9 cellular contexts compared by ENCODE assay signal in the genomic region with DNA sequence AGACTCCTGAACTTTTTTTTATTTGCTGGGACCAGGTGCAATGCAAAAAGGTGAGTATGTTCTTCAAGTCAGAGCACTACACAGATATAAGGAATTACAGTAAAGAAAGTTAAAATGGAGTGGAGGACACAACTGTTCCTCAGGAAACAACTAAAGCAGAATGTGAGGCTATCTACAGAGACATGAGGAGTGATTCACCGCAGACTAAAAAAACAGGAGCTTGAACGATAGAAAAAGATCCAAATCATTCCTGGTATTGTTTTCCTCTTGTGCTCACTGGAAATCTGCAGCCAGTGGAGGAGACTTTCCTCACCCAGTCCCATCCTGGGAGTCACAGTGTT.
DNase-seq lines count a peak whose midpoint lies in the region; ATAC-seq and TF ChIP-seq lines count a peak whose summit lies in the region.
"Had no signal": no experiment of that assay in that cellular context is flagged by ENCODE, and none has a peak within 500 bp of the region (broad histone marks: within the 10 kb centered on the region; RNA-seq: fewer than 3 reads in every experiment).

No MANE protein-coding gene starts in this region.

- H3K4me1 ChIP-seq in BE2C (no peaks in the 10 kb centered on the region; the same call in 1 of the 2 replicates), HAP-1 (no peaks in the 10 kb centered on the region; the same call in 1 of the 2 replicates)

- DNase-seq in BE2C (no peak), NCI-H226 (peak; percentile 51), SKM-1 (lab: John Stamatoyannopoulos, UW; ENCODE audit: unreplicated experiment) (no peak), HAP-1 (ENCODE audit: low spot score in 2 of 2) (no peak), globus pallidus (ENCODE audit: low spot score) (no peak)
- DNase-seq: NCI-H2107 had no signal

- in situ Hi-C loops in HAP-1 (cut with MboI; ENCODE audit: low sequenced_read_pairs) = no loop called here

- H3K27me3 ChIP-seq in BE2C = no peaks in the 10 kb centered on the region
- H3K27me3 ChIP-seq in neural cell (ENCODE audit: insufficient read depth, low read depth, low read length) = no peaks in the 10 kb centered on the region
- no peaks in the 10 kb centered on the region for H3K27me3 ChIP-seq in HAP-1 (ENCODE audit: low read depth)

- TF ChIP-seq EP300 in neural cell (conservative IDR thresholded peaks at IDR 0.05; ENCODE audit: poor library complexity, severe bottlenecking) = no peak

- peak overlapping the region; percentile 41 for H3K4me3 ChIP-seq in BE2C (ENCODE audit: low read depth, low read length)
- peak overlapping the region; percentile 44 for H3K4me3 ChIP-seq in neural cell (ENCODE audit: low read length)
- H3K4me3 ChIP-seq in HAP-1 = no peak overlapping the region

- H3F3A ChIP-seq in neural cell (ENCODE audit: insufficient read depth, low read length, poor library complexity, severe bottlenecking) = no peaks in the 10 kb centered on the region

- H3K27ac ChIP-seq in cingulate gyrus (ENCODE audit: low read depth, low read length) (peak overlapping the region; percentile 12), neural cell (ENCODE audit: low read length) (no peak overlapping the region)

- H3K4me2 ChIP-seq in neural cell (ENCODE audit: low read length) = no peak overlapping the region

- H3K9me3 ChIP-seq in BE2C = no peaks in the 10 kb centered on the region
- H3K9me3 ChIP-seq in neural cell (ENCODE audit: low read length) = no peaks in the 10 kb centered on the region
- no peaks in the 10 kb centered on the region for H3K9me3 ChIP-seq in HAP-1

- TF ChIP-seq RAD21 in neural cell (conservative IDR thresholded peaks at IDR 0.05) = no peak

- no peak overlapping the region for H3K9ac ChIP-seq in neural cell (ENCODE audit: low read length)

- TF ChIP-seq CTCF in BE2C (IDR thresholded peaks at IDR 0.05; ENCODE audit: low read depth, low read length) (no peak), neural cell (IDR thresholded peaks at IDR 0.05; ENCODE audit: poor library complexity, severe bottlenecking) (no peak)

- H3K79me2 ChIP-seq in neural cell (replicated peaks; ENCODE audit: insufficient read depth, low read length) = no peaks in the 10 kb centered on the region

- no peaks in the 10 kb centered on the region for H3K9me2 ChIP-seq in neural cell (ENCODE audit: insufficient read depth, low read length)

- no peaks in the 10 kb centered on the region for H4K20me1 ChIP-seq in neural cell (ENCODE audit: insufficient read depth)

- no peak for ATAC-seq in HG03108 (IDR thresholded peaks at IDR 0.05; ENCODE audit: unreplicated experiment)

- H3K36me3 ChIP-seq in BE2C (no peaks in the 10 kb centered on the region), neural cell (ENCODE audit: insufficient read depth, low read length) (no peaks in the 10 kb centered on the region), HAP-1 (replicated peaks) (no peaks in the 10 kb centered on the region)

- no peak overlapping the region for H2AFZ ChIP-seq in neural cell (ENCODE audit: low read depth, low read length)

TF ChIP-seq in neural cell, 6 proteins besides CTCF, POLR2A, EP300 and RAD21:
- TF ChIP-seq, protein P1, sequence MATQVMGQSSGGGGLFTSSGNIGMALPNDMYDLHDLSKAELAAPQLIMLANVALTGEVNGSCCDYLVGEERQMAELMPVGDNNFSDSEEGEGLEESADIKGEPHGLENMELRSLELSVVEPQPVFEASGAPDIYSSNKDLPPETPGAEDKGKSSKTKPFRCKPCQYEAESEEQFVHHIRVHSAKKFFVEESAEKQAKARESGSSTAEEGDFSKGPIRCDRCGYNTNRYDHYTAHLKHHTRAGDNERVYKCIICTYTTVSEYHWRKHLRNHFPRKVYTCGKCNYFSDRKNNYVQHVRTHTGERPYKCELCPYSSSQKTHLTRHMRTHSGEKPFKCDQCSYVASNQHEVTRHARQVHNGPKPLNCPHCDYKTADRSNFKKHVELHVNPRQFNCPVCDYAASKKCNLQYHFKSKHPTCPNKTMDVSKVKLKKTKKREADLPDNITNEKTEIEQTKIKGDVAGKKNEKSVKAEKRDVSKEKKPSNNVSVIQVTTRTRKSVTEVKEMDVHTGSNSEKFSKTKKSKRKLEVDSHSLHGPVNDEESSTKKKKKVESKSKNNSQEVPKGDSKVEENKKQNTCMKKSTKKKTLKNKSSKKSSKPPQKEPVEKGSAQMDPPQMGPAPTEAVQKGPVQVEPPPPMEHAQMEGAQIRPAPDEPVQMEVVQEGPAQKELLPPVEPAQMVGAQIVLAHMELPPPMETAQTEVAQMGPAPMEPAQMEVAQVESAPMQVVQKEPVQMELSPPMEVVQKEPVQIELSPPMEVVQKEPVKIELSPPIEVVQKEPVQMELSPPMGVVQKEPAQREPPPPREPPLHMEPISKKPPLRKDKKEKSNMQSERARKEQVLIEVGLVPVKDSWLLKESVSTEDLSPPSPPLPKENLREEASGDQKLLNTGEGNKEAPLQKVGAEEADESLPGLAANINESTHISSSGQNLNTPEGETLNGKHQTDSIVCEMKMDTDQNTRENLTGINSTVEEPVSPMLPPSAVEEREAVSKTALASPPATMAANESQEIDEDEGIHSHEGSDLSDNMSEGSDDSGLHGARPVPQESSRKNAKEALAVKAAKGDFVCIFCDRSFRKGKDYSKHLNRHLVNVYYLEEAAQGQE (IDR thresholded peaks at IDR 0.05; ENCODE audit: borderline replicate concordance) = no peak
- no peak for TF ChIP-seq TAF1 (IDR thresholded peaks at IDR 0.05; ENCODE audit: low read depth)
